20 cellular contexts compared by ENCODE assay signal in the genomic region with DNA sequence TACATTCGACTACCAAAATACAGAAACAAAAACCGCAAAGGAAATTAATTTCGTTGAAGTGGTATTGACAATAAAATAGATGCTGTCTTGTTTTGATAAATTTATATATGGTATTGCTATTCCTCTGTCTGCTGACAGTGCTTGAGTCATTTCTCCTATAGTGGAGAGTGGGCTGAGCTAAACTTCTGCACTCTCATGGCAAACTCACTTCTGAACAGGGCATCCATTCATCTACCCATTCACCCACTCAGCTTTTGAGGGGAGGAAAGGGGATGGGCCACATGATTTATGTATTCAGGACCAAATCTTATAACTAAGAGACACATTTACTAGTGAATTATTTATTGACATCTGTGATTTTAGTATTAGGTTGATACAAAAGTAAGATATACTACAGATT.
DNase-seq lines count a peak whose midpoint lies in the region; ATAC-seq and TF ChIP-seq lines count a peak whose summit lies in the region.
"Had no signal": no experiment of that assay in that cellular context is flagged by ENCODE, and none has a peak within 500 bp of the region (broad histone marks: within the 10 kb centered on the region; RNA-seq: fewer than 3 reads in every experiment).

No MANE protein-coding gene starts in this region.

- peaks cover 2% of the 10 kb centered on the region for H3K36me3 Mint-ChIP-seq in CD4-positive, CD25-positive, alpha-beta regulatory T cell
- H3K36me3 Mint-ChIP-seq: CD4-positive, alpha-beta memory T cell had no signal

- peaks cover 0 to 5% (median 0%) of the 10 kb centered on the region in 7 donors for H3K9me3 Mint-ChIP-seq in CD4-positive, CD25-positive, alpha-beta regulatory T cell

- H3K4me3 ChIP-seq in CD4-positive, CD25-positive, alpha-beta regulatory T cell (ENCODE audit: low read depth, low read length) = no peak overlapping the region
- H3K4me3 ChIP-seq in tibial artery = no peak overlapping the region
- H3K4me3 ChIP-seq: A549; BLaER1 treated with 17β-estradiol and CSF1 and Interleukin-3, amounts not matched to agents 10 nM and 100 nM had no signal

- ATAC-seq in CD4-positive, CD25-positive, alpha-beta regulatory T cell (ENCODE audit: low read depth in 2 of 2) = no peak
- ATAC-seq in left ventricle myocardium superior = no peak
- no peak for ATAC-seq in GM18505 (IDR thresholded peaks at IDR 0.05; ENCODE audit: unreplicated experiment)
- ATAC-seq: A549 had no signal

- no peak overlapping the region for H3K4me3 Mint-ChIP-seq in CD4-positive, CD25-positive, alpha-beta regulatory T cell
- H3K4me3 Mint-ChIP-seq: B cell; CD4-positive, alpha-beta memory T cell; CD8-positive, alpha-beta memory T cell had no signal

- no peak overlapping the region for H3K27ac ChIP-seq in CD4-positive, CD25-positive, alpha-beta regulatory T cell (ENCODE audit: insufficient read depth, low read length, poor library complexity, severe bottlenecking)
- no peak overlapping the region for H3K27ac ChIP-seq in tibial artery
- H3K27ac ChIP-seq: 22Rv1; A549; BLaER1 treated with 17β-estradiol and CSF1 and Interleukin-3, amounts not matched to agents 10 nM and 100 nM; C4-2B had no signal

- H3K27me3 ChIP-seq in CD4-positive, CD25-positive, alpha-beta regulatory T cell (ENCODE audit: control insufficient read depth, insufficient read depth, low read length) = no peaks in the 10 kb centered on the region
- H3K27me3 ChIP-seq in tibial artery = no peaks in the 10 kb centered on the region
- H3K27me3 ChIP-seq: BLaER1 treated with 17β-estradiol and CSF1 and Interleukin-3, amounts not matched to agents 10 nM and 100 nM had no signal

- TF ChIP-seq POLR2A in GM18505 (IDR thresholded peaks at IDR 0.05; ENCODE audit: borderline replicate concordance, extremely low read depth, insufficient read depth, insufficient read length) = no peak

- peak overlapping the region in 2 of 3 donors; percentile 37 to 72 for H3K27ac Mint-ChIP-seq in CD4-positive, CD25-positive, alpha-beta regulatory T cell
- H3K27ac Mint-ChIP-seq: B cell; CD4-positive, alpha-beta memory T cell; CD8-positive, alpha-beta memory T cell had no signal

- H3K4me1 Mint-ChIP-seq in CD4-positive, CD25-positive, alpha-beta regulatory T cell = peaks cover 3 to 7% (median 6%) of the 10 kb centered on the region in 4 donors
- H3K4me1 Mint-ChIP-seq: B cell; CD8-positive, alpha-beta memory T cell had no signal

- H3K4me1 ChIP-seq in CD4-positive, CD25-positive, alpha-beta regulatory T cell (ENCODE audit: control insufficient read depth, insufficient read depth, low read length, poor library complexity, severe bottlenecking) = no peaks in the 10 kb centered on the region
- H3K4me1 ChIP-seq in tibial artery = no peaks in the 10 kb centered on the region
- H3K4me1 ChIP-seq: A549; BLaER1 treated with 17β-estradiol and CSF1 and Interleukin-3, amounts not matched to agents 10 nM and 100 nM; Caco-2 had no signal

- no peak for DNase-seq in CD4-positive, CD25-positive, alpha-beta regulatory T cell
- peak; percentile 11 for DNase-seq in HT1080 (ENCODE audit: low read depth)
- peak; percentile 52 for DNase-seq in SK-MEL-5 (ENCODE audit: low read depth, low spot score)
- DNase-seq in foreskin melanocyte = peak; percentile 54
- DNase-seq in left ventricle myocardium superior = no peak
- DNase-seq in tibial artery = no peak
- DNase-seq in NOMO-1 (lab: John Stamatoyannopoulos, UW; ENCODE audit: unreplicated experiment in 2 of 2) = no peak
- DNase-seq: AML-193; Caco-2; Calu3; CD4-positive, alpha-beta memory T cell; CD8-positive, alpha-beta memory T cell; DMS79 treated with DMSO at 0.1 percent for 48 hours; GF-D8 had no signal

- no peak for TF ChIP-seq CTCF in tibial artery (IDR thresholded peaks at IDR 0.05)

- intact Hi-C loops in left ventricle myocardium superior (cut with micrococcal nuclease) (no loop called here), tibial artery (cut with DNase I; ENCODE audit: low total_unique reads) (no loop called here)

- peaks cover 11% of the 10 kb centered on the region for H3K27me3 Mint-ChIP-seq in CD4-positive, CD25-positive, alpha-beta regulatory T cell
- H3K27me3 Mint-ChIP-seq: B cell; CD4-positive, alpha-beta memory T cell had no signal

- in situ Hi-C loops in SK-MEL-5 (cut with HindIII; ENCODE audit: low pct_unique_long_range_greater_than_20kb, low sequenced_read_pairs) = no loop called here

- H3K9me3 ChIP-seq in CD4-positive, CD25-positive, alpha-beta regulatory T cell (ENCODE audit: control insufficient read depth in 2 of 2, low read length in 2 of 2) = no peaks in the 10 kb centered on the region
- peaks cover 0 to 5% (median 0%) of the 10 kb centered on the region in 3 donors for H3K9me3 ChIP-seq in tibial artery
- H3K9me3 ChIP-seq: Caco-2 had no signal

- no peaks in the 10 kb centered on the region for H3K36me3 ChIP-seq in CD4-positive, CD25-positive, alpha-beta regulatory T cell (ENCODE audit: control insufficient read depth, insufficient read depth, low read length)
- H3K36me3 ChIP-seq in tibial artery = no peaks in the 10 kb centered on the region
- H3K36me3 ChIP-seq: BLaER1 treated with 17β-estradiol and CSF1 and Interleukin-3, amounts not matched to agents 10 nM and 100 nM had no signal

Comparison
In these comparisons a context has a peak if more than half of its experiments do, and no peak if none do; other contexts are left out.
1. DNase-seq: peak in HT1080 (single experiment), SK-MEL-5 (single experiment) and foreskin melanocyte (single experiment); none in CD4-positive, CD25-positive, alpha-beta regulatory T cell (0 of 3), left ventricle myocardium superior (single experiment), tibial artery (0 of 2) and NOMO-1 (0 of 2).